ENCODE assay signal across 9 cellular contexts in the genomic region with DNA sequence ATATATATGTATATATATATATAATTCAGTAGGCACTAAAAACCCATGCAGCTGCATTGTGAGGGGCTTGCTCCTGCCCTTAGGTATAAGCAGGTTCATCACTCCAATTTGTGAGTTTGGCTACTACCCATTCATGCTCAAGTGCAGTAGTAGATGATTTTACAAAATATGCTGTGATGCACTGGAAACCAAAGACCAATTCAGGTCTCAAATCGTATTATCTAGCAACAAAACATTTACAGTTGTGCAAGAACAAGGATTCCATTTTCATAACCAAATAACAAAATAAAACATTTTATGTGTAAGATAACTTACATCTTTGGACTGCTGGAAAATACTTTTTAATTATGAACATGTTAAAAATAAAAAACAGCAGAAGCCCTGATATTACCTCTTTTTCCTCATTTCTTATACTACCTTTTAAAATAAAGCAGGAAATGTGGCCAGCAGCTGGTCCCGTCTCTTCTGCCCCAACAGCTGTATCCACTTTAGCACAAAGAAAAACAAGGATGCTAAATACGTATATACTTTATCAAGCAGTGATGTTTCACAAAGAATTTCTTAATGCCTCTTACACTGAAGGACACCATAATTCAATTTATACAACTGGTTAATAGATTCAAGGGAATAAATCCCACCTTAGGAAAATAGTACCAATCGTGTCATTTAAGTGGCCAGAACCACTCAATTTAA. TPM values are rescaled to one million over a fixed set of nuclear protein-coding genes. Genes with fewer than 3 reads are reported as not detected.
DNase-seq lines count a peak whose midpoint lies in the region; ATAC-seq and TF ChIP-seq lines count a peak whose summit lies in the region.
"Had no signal": no experiment of that assay in that cellular context is flagged by ENCODE, and none has a peak within 500 bp of the region (broad histone marks: within the 10 kb centered on the region; RNA-seq: fewer than 3 reads in every experiment).

No MANE protein-coding gene starts in this region.

- H3K36me3 ChIP-seq in BJ (ENCODE audit: control insufficient read depth, insufficient read depth, low read length) (no peaks in the 10 kb centered on the region; the same call in 1 of the 2 replicates), MG63 (peaks cover 68% of the 10 kb centered on the region), Peyer's patch (peaks cover 0 to 22% (median 0%) of the 10 kb centered on the region in 3 donors)

- peak overlapping the region; percentile 95 to 100 (median 99) for H3K4me3 Mint-ChIP-seq in nephron

- no peaks in the 10 kb centered on the region for H3K9me3 Mint-ChIP-seq in nephron

- ATAC-seq in GM18867 (IDR thresholded peaks at IDR 0.05; ENCODE audit: unreplicated experiment): no peak

- peaks cover 0 to 47% (median 6%) of the 10 kb centered on the region in 4 donors for H3K4me1 ChIP-seq in Peyer's patch

- no peaks in the 10 kb centered on the region for H3K27me3 Mint-ChIP-seq in nephron (ENCODE audit: low read depth)

- peak overlapping the region; percentile 98 for H3K4me3 ChIP-seq in BJ (ENCODE audit: low read depth, low read length)
- peak overlapping the region; percentile 87 for H3K4me3 ChIP-seq in MG63
- peak overlapping the region; percentile 77 for H3K4me3 ChIP-seq in coronary artery
- H3K4me3 ChIP-seq in Peyer's patch: peak overlapping the region in 2 of 4 donors; percentile 69 to 88

- peaks cover 53% of the 10 kb centered on the region for H3K36me3 Mint-ChIP-seq in nephron (ENCODE audit: low read depth)

- TF ChIP-seq CTCF in BJ (IDR thresholded peaks at IDR 0.05; ENCODE audit: insufficient read depth, low read depth, low read length) (no peak), coronary artery (IDR thresholded peaks at IDR 0.05) (no peak), nephron (IDR thresholded peaks at IDR 0.05; ENCODE audit: unreplicated experiment in 3 of 3) (no peak), Peyer's patch (IDR thresholded peaks at IDR 0.05) (no peak)

- peak overlapping the region in 1 of 3 experiments; percentile 46 for H3K27ac Mint-ChIP-seq in nephron

- H3K9me3 ChIP-seq in MG63: no peaks in the 10 kb centered on the region
- no peaks in the 10 kb centered on the region for H3K9me3 ChIP-seq in Peyer's patch

- H3K27ac ChIP-seq in coronary artery: no peak overlapping the region
- no peak overlapping the region for H3K27ac ChIP-seq in Peyer's patch

- no peaks in the 10 kb centered on the region for H3K27me3 ChIP-seq in BJ (ENCODE audit: control insufficient read depth, insufficient read depth, low read length)
- H3K27me3 ChIP-seq in MG63: no peaks in the 10 kb centered on the region
- no peaks in the 10 kb centered on the region for H3K27me3 ChIP-seq in Peyer's patch

- DNase-seq in BJ (ENCODE audit: low read depth) (no peak), MG63 (no peak), coronary artery (ENCODE audit: low spot score) (no peak), NCI-H2227 treated with DMSO at 0.1 percent for 48 hours (lab: John Stamatoyannopoulos, UW) (no peak), cerebellar nuclear complex (lab: John Stamatoyannopoulos, UW) (no peak), Peyer's patch (no peak)
- DNase-seq: NCI-H1417 had no signal

- TF ChIP-seq POLR2A in Peyer's patch (IDR thresholded peaks at IDR 0.05): no peak

- CTCF ChIA-PET in BJ (lab: Yijun Ruan, JAX): interaction anchor here (1.4 kb wide), 1 partner anchor 24 kb away, joined by 3 read pairs; a partner anchor contains a TSS

- peaks cover 45% of the 10 kb centered on the region for H3K4me1 Mint-ChIP-seq in nephron

- POLR2A ChIA-PET in BJ (lab: Charles Lee): no interaction called here

RNA-seq across cellular contexts. Expression of a gene that starts 2.8 kb away (rescaled TPM):
- polyA plus RNA-seq in BJ (2011; rRNA removed): 15.4 and 18.8 TPM in 2 replicates
- 8.8 and 9.1 TPM in 2 replicates for polyA minus RNA-seq in BJ (2011; rRNA and poly(A)+ RNA removed)
- 31.8 and 34.4 TPM in 2 replicates for total RNA-seq in MG63 (2014; rRNA removed; shearing (Covaris generic); ENCODE audit: low replicate concordance)
- 100 to 1,000 TPM in 1 of 4 donors, 10 to 100 TPM in 3; 63.2 to 162 (median 90.5) TPM for total RNA-seq in Peyer's patch

RNA-seq across cellular contexts. Expression of a gene that starts 14.4 kb away (rescaled TPM):
- polyA plus RNA-seq in BJ (2011; rRNA removed): 27.7 and 57.5 TPM in 2 replicates
- polyA minus RNA-seq in BJ (2011; rRNA and poly(A)+ RNA removed): 4.6 and 4.7 TPM in 2 replicates
- 63.7 and 84.1 TPM in 2 replicates for total RNA-seq in MG63 (2014; rRNA removed; shearing (Covaris generic); ENCODE audit: low replicate concordance)
- total RNA-seq in Peyer's patch: 10 to 100 TPM in 3 of 4 donors, not detected in 1; 10.3 to 21.7 (median 13.8) TPM

RNA-seq across cellular contexts. Expression of a gene that starts 23.9 kb away (rescaled TPM):
- 0.85 and 1.1 TPM in 2 replicates for polyA plus RNA-seq in BJ (2011; rRNA removed)
- polyA minus RNA-seq in BJ (2011; rRNA and poly(A)+ RNA removed): 1.3 and 1.6 TPM in 2 replicates
- not detected in 2 replicates for total RNA-seq in MG63 (2014; rRNA removed; shearing (Covaris generic); ENCODE audit: low replicate concordance)
- 10 to 100 TPM in 1 of 4 donors, 1 to 10 TPM in 3; 2.5 to 14.0 (median 7.7) TPM for total RNA-seq in Peyer's patch

RNA-seq across cellular contexts. Expression of a gene that starts 33.7 kb away (rescaled TPM):
- polyA plus RNA-seq in BJ (2011; rRNA removed): 21.6 and 44.6 TPM in 2 replicates
- polyA minus RNA-seq in BJ (2011; rRNA and poly(A)+ RNA removed): 4.1 and 4.2 TPM in 2 replicates
- total RNA-seq in MG63 (2014; rRNA removed; shearing (Covaris generic); ENCODE audit: low replicate concordance): 39.6 and 65.9 TPM in 2 replicates
- 10 to 100 TPM; 26.9 to 52.8 (median 39.9) TPM for total RNA-seq in Peyer's patch

RNA-seq across cellular contexts. Expression of a gene that starts 35.0 kb away (rescaled TPM):
- 0.28 and 0.31 TPM in 2 replicates for polyA plus RNA-seq in BJ (2011; rRNA removed)
- polyA minus RNA-seq in BJ (2011; rRNA and poly(A)+ RNA removed): 0.47 and 1.9 TPM in 2 replicates
- 0.10 TPM in 1 of 2 replicates, not detected in the other for total RNA-seq in MG63 (2014; rRNA removed; shearing (Covaris generic); ENCODE audit: low replicate concordance)
- total RNA-seq in Peyer's patch: 1 to 10 TPM in 3 of 4 donors, under 1 TPM in 1; 0.18 to 8.3 (median 2.5) TPM
